In genomic region chr4:124070688-124071484, GRCh38 we compare ENCODE assay signal across 17 cellular contexts.
DNase-seq lines count a peak whose midpoint lies in the region; ATAC-seq and TF ChIP-seq lines count a peak whose summit lies in the region.
"Had no signal": no experiment of that assay in that cellular context is flagged by ENCODE, and none has a peak within 500 bp of the region (broad histone marks: within the 10 kb centered on the region; RNA-seq: fewer than 3 reads in every experiment).

No MANE protein-coding gene starts in this region.

- no peak overlapping the region for H3K4me2 ChIP-seq in Karpas-422 (ENCODE audit: low read depth, low read length, poor library complexity, severe bottlenecking)

- H3K4me1 ChIP-seq in HEK293 (ENCODE audit: control insufficient read depth, insufficient read depth, low read length) (no peaks in the 10 kb centered on the region), Karpas-422 (ENCODE audit: low read length) (no peaks in the 10 kb centered on the region)

- POLR2A ChIA-PET in HEK293 (lab: Yijun Ruan, JAX), result no interaction called here

- H4K20me1 ChIP-seq in Karpas-422 (ENCODE audit: insufficient read depth, low read depth, low read length), result no peaks in the 10 kb centered on the region

- no peak overlapping the region for H3K4me3 Mint-ChIP-seq in activated T-cell treated with anti-CD3 and anti-CD28 coated beads, Interleukin-2, amount 50 U/mL, for 72 hours
- H3K4me3 Mint-ChIP-seq: CD4-positive, CD25-positive, alpha-beta regulatory T cell had no signal

- peaks cover 3 to 11% of the 10 kb centered on the region in 2 donors for H3K36me3 Mint-ChIP-seq in activated T-cell treated with anti-CD3 and anti-CD28 coated beads, Interleukin-2, amount 50 U/mL, for 72 hours (ENCODE audit: insufficient read depth in 2 of 2)
- H3K36me3 Mint-ChIP-seq: CD4-positive, CD25-positive, alpha-beta regulatory T cell had no signal

- H3K27ac Mint-ChIP-seq in activated T-cell treated with anti-CD3 and anti-CD28 coated beads, Interleukin-2, amount 50 U/mL, for 72 hours, result no peak overlapping the region
- H3K27ac Mint-ChIP-seq: CD4-positive, CD25-positive, alpha-beta regulatory T cell had no signal

- peak; percentile 54 for DNase-seq in Karpas-422
- peak; percentile 13 for DNase-seq in astrocyte of the spinal cord (ENCODE audit: low read depth, low spot score)
- DNase-seq in COR-L47 (lab: John Stamatoyannopoulos, UW), result no peak
- no peak for DNase-seq in effector CD8-positive, alpha-beta T cell (lab: John Stamatoyannopoulos, UW)
- DNase-seq in activated T-cell treated with anti-CD3 and anti-CD28 coated beads, Interleukin-2, amount 50 U/mL, for 72 hours, result no peak
- DNase-seq: CD4-positive, CD25-positive, alpha-beta regulatory T cell; DMS153; GF-D8; KG1; NCI-H1105 treated with DMSO at 0.1 percent for 48 hours; NCI-H2029 treated with DMSO at 0.1 percent for 48 hours; NCI-H2171; NCI-H345; NCI-H524; SHP77 had no signal

- H3K9me2 ChIP-seq in Karpas-422 (replicated peaks; ENCODE audit: insufficient read depth, low read length), result no peaks in the 10 kb centered on the region

- H3K36me3 ChIP-seq in HEK293 (ENCODE audit: control insufficient read depth in 2 of 2, insufficient read depth in 1 of 2, low read length in 2 of 2) (no peaks in the 10 kb centered on the region), Karpas-422 (ENCODE audit: insufficient read depth, low read length) (no peaks in the 10 kb centered on the region)

- H3K9me3 Mint-ChIP-seq in activated T-cell treated with anti-CD3 and anti-CD28 coated beads, Interleukin-2, amount 50 U/mL, for 72 hours, result peaks cover 16 to 26% of the 10 kb centered on the region in 2 donors

- no peaks in the 10 kb centered on the region for H3K9me3 ChIP-seq in HEK293 (ENCODE audit: control insufficient read depth, insufficient read depth, low read depth, low read length)
- H3K9me3 ChIP-seq in Karpas-422 (ENCODE audit: low read length), result peaks cover 22% of the 10 kb centered on the region

- ATAC-seq in GM19395 (IDR thresholded peaks at IDR 0.05; ENCODE audit: unreplicated experiment), result no peak
- ATAC-seq in activated T-cell treated with anti-CD3 and anti-CD28 coated beads, Interleukin-2, amount 50 U/mL, for 72 hours (replicated peaks in 1 of 2), result no peak

- no peaks in the 10 kb centered on the region for H3K4me1 Mint-ChIP-seq in activated T-cell treated with anti-CD3 and anti-CD28 coated beads, Interleukin-2, amount 50 U/mL, for 72 hours (ENCODE audit: low read depth)
- H3K4me1 Mint-ChIP-seq: CD4-positive, CD25-positive, alpha-beta regulatory T cell had no signal

- no peaks in the 10 kb centered on the region for H3K27me3 ChIP-seq in Karpas-422 (ENCODE audit: low read length)

- no peak for TF ChIP-seq CTCF in HEK293 (tag by site-specific recombination; IDR thresholded peaks at IDR 0.05)
- TF ChIP-seq CTCF in astrocyte of the spinal cord (IDR thresholded peaks at IDR 0.05; ENCODE audit: low read depth, low read length), result no peak

- in situ Hi-C loops in astrocyte of the spinal cord (cut with HindIII; ENCODE audit: low sequenced_read_pairs), result no loop called here

- CTCF ChIA-PET in HEK293 (lab: Yijun Ruan, JAX), result no interaction called here

- no peaks in the 10 kb centered on the region for H3K79me2 ChIP-seq in Karpas-422 (ENCODE audit: low read length)

- H3K27me3 Mint-ChIP-seq in activated T-cell treated with anti-CD3 and anti-CD28 coated beads, Interleukin-2, amount 50 U/mL, for 72 hours (ENCODE audit: low read depth), result no peaks in the 10 kb centered on the region
- H3K27me3 Mint-ChIP-seq: CD4-positive, CD25-positive, alpha-beta regulatory T cell had no signal

- no peak overlapping the region for H2AFZ ChIP-seq in Karpas-422 (ENCODE audit: low read length)

- no peak overlapping the region for H3K9ac ChIP-seq in Karpas-422 (ENCODE audit: low read length)

- H3K4me3 ChIP-seq in HEK293 (ENCODE audit: low read depth, low read length), result no peak overlapping the region
- H3K4me3 ChIP-seq in Karpas-422 (ENCODE audit: low read length), result no peak overlapping the region
- H3K4me3 ChIP-seq in astrocyte of the spinal cord (ENCODE audit: low read depth, low read length), result no peak overlapping the region

- H3K27ac ChIP-seq in HEK293 (ENCODE audit: extremely low read depth, low read depth, low read length), result no peak overlapping the region
- H3K27ac ChIP-seq in Karpas-422 (ENCODE audit: low read length), result no peak overlapping the region

TF ChIP-seq in HEK293, 187 proteins besides CTCF, POLR2A, EP300 and RAD21:
- peak; percentile 91 for TF ChIP-seq ZNF791 (tag by site-specific recombination; IDR thresholded peaks at IDR 0.05)
- no peak for TF ChIP-seq KLF9 (tag by site-specific recombination; IDR thresholded peaks at IDR 0.05; ENCODE audit: low read depth)
- no peak for TF ChIP-seq ZNF248 (tag by site-specific recombination; IDR thresholded peaks at IDR 0.05)
- peak; percentile 90 for TF ChIP-seq TRIM28 (IDR thresholded peaks at IDR 0.05; ENCODE audit: borderline replicate concordance, low read length)
- TF ChIP-seq SETDB1 (IDR thresholded peaks at IDR 0.05; ENCODE audit: insufficient read length, low read length), result peak; percentile 94

Comparison
In these comparisons a context has a peak if more than half of its experiments do, and no peak if none do; other contexts are left out.
1. DNase-seq: peak in Karpas-422 (single experiment) and astrocyte of the spinal cord (single experiment); none in COR-L47 (single experiment), effector CD8-positive, alpha-beta T cell (single experiment) and activated T-cell treated with anti-CD3 and anti-CD28 coated beads, Interleukin-2, amount 50 U/mL, for 72 hours (0 of 2).